1 cellular context compared by ENCODE assay signal in the genomic region with DNA sequence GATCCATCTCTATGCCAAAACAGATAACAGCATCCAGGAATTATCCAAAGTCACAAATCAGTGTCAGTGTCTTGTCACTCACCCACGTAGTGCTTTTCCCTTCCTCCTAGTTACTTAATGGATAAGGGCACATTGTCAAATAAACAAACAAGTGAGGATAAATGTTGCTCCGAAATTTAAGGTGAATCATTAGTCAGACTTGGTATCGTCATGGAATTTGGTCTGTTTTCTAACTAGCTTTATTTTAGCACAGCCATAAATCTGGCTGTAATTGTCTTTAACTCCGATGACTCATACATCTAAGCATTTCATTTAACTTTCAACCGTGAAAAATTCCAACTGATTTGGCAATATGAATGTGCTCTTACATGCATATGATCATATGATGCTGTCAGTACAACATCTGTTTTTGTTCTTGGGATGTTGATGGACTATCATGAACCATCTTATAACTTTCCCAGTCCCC.
TF ChIP-seq lines count a peak whose summit lies in the region.

No MANE protein-coding gene starts in this region.

TF ChIP-seq in GM23338, 12 proteins besides CTCF, POLR2A, EP300 and RAD21 (continued from another document):
- TF ChIP-seq, protein P1, sequence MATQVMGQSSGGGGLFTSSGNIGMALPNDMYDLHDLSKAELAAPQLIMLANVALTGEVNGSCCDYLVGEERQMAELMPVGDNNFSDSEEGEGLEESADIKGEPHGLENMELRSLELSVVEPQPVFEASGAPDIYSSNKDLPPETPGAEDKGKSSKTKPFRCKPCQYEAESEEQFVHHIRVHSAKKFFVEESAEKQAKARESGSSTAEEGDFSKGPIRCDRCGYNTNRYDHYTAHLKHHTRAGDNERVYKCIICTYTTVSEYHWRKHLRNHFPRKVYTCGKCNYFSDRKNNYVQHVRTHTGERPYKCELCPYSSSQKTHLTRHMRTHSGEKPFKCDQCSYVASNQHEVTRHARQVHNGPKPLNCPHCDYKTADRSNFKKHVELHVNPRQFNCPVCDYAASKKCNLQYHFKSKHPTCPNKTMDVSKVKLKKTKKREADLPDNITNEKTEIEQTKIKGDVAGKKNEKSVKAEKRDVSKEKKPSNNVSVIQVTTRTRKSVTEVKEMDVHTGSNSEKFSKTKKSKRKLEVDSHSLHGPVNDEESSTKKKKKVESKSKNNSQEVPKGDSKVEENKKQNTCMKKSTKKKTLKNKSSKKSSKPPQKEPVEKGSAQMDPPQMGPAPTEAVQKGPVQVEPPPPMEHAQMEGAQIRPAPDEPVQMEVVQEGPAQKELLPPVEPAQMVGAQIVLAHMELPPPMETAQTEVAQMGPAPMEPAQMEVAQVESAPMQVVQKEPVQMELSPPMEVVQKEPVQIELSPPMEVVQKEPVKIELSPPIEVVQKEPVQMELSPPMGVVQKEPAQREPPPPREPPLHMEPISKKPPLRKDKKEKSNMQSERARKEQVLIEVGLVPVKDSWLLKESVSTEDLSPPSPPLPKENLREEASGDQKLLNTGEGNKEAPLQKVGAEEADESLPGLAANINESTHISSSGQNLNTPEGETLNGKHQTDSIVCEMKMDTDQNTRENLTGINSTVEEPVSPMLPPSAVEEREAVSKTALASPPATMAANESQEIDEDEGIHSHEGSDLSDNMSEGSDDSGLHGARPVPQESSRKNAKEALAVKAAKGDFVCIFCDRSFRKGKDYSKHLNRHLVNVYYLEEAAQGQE (IDR thresholded peaks at IDR 0.05; ENCODE audit: unreplicated experiment): no peak
- TF ChIP-seq ZNF331 (CRISPR knock-in tag; IDR thresholded peaks at IDR 0.05; ENCODE audit: low read depth) (no peak), NANOG (IDR thresholded peaks at IDR 0.05; ENCODE audit: borderline replicate concordance) (no peak), CREB1 (CRISPR knock-in tag; IDR thresholded peaks at IDR 0.05; ENCODE audit: low read depth) (no peak), STAT1 (IDR thresholded peaks at IDR 0.05; ENCODE audit: unreplicated experiment) (no peak)
- TF ChIP-seq, protein P2, sequence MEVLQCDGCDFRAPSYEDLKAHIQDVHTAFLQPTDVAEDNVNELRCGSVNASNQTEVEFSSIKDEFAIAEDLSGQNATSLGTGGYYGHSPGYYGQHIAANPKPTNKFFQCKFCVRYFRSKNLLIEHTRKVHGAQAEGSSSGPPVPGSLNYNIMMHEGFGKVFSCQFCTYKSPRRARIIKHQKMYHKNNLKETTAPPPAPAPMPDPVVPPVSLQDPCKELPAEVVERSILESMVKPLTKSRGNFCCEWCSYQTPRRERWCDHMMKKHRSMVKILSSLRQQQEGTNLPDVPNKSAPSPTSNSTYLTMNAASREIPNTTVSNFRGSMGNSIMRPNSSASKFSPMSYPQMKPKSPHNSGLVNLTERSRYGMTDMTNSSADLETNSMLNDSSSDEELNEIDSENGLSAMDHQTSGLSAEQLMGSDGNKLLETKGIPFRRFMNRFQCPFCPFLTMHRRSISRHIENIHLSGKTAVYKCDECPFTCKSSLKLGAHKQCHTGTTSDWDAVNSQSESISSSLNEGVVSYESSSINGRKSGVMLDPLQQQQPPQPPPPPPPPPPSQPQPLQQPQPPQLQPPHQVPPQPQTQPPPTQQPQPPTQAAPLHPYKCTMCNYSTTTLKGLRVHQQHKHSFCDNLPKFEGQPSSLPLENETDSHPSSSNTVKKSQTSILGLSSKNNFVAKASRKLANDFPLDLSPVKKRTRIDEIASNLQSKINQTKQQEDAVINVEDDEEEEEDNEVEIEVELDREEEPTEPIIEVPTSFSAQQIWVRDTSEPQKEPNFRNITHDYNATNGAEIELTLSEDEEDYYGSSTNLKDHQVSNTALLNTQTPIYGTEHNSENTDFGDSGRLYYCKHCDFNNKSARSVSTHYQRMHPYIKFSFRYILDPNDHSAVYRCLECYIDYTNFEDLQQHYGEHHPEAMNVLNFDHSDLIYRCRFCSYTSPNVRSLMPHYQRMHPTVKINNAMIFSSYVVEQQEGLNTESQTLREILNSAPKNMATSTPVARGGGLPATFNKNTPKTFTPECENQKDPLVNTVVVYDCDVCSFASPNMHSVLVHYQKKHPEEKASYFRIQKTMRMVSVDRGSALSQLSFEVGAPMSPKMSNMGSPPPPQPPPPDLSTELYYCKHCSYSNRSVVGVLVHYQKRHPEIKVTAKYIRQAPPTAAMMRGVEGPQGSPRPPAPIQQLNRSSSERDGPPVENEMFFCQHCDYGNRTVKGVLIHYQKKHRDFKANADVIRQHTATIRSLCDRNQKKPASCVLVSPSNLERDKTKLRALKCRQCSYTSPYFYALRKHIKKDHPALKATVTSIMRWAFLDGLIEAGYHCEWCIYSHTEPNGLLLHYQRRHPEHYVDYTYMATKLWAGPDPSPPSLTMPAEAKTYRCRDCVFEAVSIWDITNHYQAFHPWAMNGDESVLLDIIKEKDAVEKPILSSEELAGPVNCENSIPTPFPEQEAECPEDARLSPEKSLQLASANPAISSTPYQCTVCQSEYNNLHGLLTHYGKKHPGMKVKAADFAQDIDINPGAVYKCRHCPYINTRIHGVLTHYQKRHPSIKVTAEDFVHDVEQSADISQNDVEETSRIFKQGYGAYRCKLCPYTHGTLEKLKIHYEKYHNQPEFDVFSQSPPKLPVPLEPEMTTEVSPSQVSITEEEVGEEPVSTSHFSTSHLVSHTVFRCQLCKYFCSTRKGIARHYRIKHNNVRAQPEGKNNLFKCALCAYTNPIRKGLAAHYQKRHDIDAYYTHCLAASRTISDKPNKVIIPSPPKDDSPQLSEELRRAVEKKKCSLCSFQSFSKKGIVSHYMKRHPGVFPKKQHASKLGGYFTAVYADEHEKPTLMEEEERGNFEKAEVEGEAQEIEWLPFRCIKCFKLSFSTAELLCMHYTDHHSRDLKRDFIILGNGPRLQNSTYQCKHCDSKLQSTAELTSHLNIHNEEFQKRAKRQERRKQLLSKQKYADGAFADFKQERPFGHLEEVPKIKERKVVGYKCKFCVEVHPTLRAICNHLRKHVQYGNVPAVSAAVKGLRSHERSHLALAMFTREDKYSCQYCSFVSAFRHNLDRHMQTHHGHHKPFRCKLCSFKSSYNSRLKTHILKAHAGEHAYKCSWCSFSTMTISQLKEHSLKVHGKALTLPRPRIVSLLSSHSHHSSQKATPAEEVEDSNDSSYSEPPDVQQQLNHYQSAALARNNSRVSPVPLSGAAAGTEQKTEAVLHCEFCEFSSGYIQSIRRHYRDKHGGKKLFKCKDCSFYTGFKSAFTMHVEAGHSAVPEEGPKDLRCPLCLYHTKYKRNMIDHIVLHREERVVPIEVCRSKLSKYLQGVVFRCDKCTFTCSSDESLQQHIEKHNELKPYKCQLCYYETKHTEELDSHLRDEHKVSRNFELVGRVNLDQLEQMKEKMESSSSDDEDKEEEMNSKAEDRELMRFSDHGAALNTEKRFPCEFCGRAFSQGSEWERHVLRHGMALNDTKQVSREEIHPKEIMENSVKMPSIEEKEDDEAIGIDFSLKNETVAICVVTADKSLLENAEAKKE (CRISPR knock-in tag; IDR thresholded peaks at IDR 0.05): no peak
